8 cellular contexts compared by ENCODE assay signal in the genomic region with DNA sequence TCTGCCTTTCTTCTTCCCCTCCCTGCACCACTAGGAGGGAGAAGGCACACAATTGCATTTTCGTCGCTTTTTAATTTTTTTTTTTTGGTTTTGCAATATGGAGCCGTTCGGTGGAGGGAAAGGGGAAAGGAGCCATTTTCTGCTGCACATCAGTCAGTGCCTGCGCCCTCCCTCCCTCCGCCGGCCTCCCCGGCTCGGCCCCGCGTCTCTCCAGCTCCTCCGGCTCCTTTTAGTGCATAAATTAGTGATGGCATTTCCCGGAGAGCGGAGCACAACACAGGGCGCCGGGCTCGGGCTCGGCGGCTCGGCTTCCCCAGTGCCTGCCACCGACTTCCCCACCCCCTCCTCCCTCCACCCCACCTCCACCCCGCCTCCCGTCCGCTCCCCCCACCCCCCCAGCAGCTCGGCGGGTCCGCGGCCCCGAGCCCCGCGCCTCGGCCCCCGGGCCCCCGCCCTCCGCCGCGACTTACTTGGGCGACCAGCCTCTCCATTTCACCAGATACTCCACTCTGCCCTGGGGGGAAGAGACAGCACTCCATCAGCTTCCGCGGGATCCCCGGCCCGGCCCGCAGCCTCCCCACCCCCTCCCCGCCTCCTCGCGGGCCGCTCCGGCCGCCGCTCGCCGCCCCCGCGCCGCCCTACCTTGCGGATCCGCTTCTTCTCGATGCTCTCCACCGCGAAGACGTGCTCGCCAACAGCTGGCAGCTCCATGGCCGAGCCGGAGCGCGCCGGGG. TPM values are rescaled to one million over a fixed set of nuclear protein-coding genes. Genes with fewer than 3 reads are reported as not detected.
A peak's percentile ranks its signal among the peaks of the same experiment; 100 is the strongest.
DNase-seq lines count a peak whose midpoint lies in the region; ATAC-seq, FAIRE-seq and TF ChIP-seq lines count a peak whose summit lies in the region.

No MANE protein-coding gene starts in this region.

- no TSS peak for BruUV-seq in mammary epithelial cell (replicated peaks; lab: Mats Ljungman, UMichigan)

- peak in 1 of 2 donors; percentile 1 for TF ChIP-seq CTCF in mammary epithelial cell (conservative IDR thresholded peaks at IDR 0.05 in 1 of 2, IDR thresholded peaks at IDR 0.05 in 1 of 2; ENCODE audit: extremely low read depth in 1 of 2, insufficient read depth in 1 of 2, low read depth in 1 of 2, low read length in 2 of 2)

- peak overlapping the region; percentile 1 for H2AFZ ChIP-seq in mammary epithelial cell (ENCODE audit: low read depth, low read length)

- H3K9me3 ChIP-seq in mammary epithelial cell (replicated peaks; ENCODE audit: insufficient read depth, low read length) (no peaks in the 10 kb centered on the region), small intestine (ENCODE audit: control insufficient read depth, low read depth) (no peaks in the 10 kb centered on the region)

- H3K4me3 ChIP-seq in mammary epithelial cell (replicated peaks in 1 of 3; ENCODE audit: insufficient read depth in 1 of 3, low read depth in 2 of 3, low read length in 3 of 3) (peak overlapping the region; percentile 71 to 86 (median 85)), small intestine (ENCODE audit: low read depth in 1 of 2, low read length in 2 of 2) (peak overlapping the region; percentile 86 to 87)

- H3K9ac ChIP-seq in mammary epithelial cell (ENCODE audit: insufficient read depth, low read length) = peak overlapping the region; percentile 79

- no peaks in the 10 kb centered on the region for H4K20me1 ChIP-seq in mammary epithelial cell (ENCODE audit: insufficient read depth, low read length)

- WGBS in mammary epithelial cell (ENCODE audit: low coverage, missing lambda C conversion rate) = 4% methylated on average over 5 of the region's 67 CpGs
- WGBS in small intestine, 3 donors = 0 to 1% (median 0%) methylated on average over 41 to 65 of the region's 67 CpGs

- FAIRE-seq in small intestine (lab: Jason Lieb, UNC) = no peak
- FAIRE-seq in GM19239 (lab: Jason Lieb, UNC) = no peak

- peak overlapping the region; percentile 100 for H3K4me2 ChIP-seq in mammary epithelial cell (ENCODE audit: insufficient read depth, low read depth, low read length)

- dilution Hi-C loops in mammary epithelial cell (cut with HindIII; ENCODE audit: low sequenced_read_pairs) = loop anchor here (5.0 kb wide), 1 partner anchor 54 kb away; no protein-coding TSS in a partner anchor

- peak; percentile 5 for ATAC-seq in GM21619 (IDR thresholded peaks at IDR 0.05; ENCODE audit: unreplicated experiment)

- peak overlapping the region; percentile 68 for H3K27ac ChIP-seq in mammary epithelial cell (ENCODE audit: insufficient read depth, low read depth, low read length)
- peak overlapping the region; percentile 93 to 94 for H3K27ac ChIP-seq in small intestine (ENCODE audit: low read depth in 1 of 2, low read length in 1 of 2)

- H3K27me3 ChIP-seq in mammary epithelial cell (ENCODE audit: insufficient read depth, low read length) (peaks cover 35% of the 10 kb centered on the region), small intestine (ENCODE audit: control insufficient read depth in 2 of 2, insufficient read depth in 2 of 2, low read length in 2 of 2) (peaks cover 0 to 16% of the 10 kb centered on the region in 2 donors)

- intact Hi-C loops in mammary epithelial cell (cut with micrococcal nuclease) = loop anchor here (2.0 to 5.0 kb wide), 4 partner anchors 41 to 152 kb away; partner anchors contain the start of gene CBX8

- H3K4me1 ChIP-seq in mammary epithelial cell (ENCODE audit: insufficient read depth, low read length) (peaks cover 38% of the 10 kb centered on the region), small intestine (ENCODE audit: control insufficient read depth in 2 of 2, insufficient read depth in 1 of 2, low read depth in 1 of 2, low read length in 1 of 2) (peaks cover 5 to 9% of the 10 kb centered on the region in 2 donors)

- in situ Hi-C loops in mammary epithelial cell (cut with MboI; ENCODE audit: low sequenced_read_pairs in 2 of 2) = no loop called here

- CTCF ChIA-PET in mammary epithelial cell (lab: Charles Lee; ENCODE audit: low non-redundant PET) = interaction anchor here (0.6 to 0.7 kb wide), 4 partner anchors 27 to 242 kb away, joined by 6 to 14 read pairs (median 11); no protein-coding TSS in a partner anchor

- H3K36me3 ChIP-seq in mammary epithelial cell (ENCODE audit: insufficient read depth, low read length) (no peaks in the 10 kb centered on the region), small intestine (ENCODE audit: control insufficient read depth in 2 of 2, insufficient read depth in 2 of 2, low read length in 2 of 2) (peaks cover 5 to 7% of the 10 kb centered on the region in 2 donors)

- peak; percentile 58 for DNase-seq in Daoy (ENCODE audit: low read depth)
- peak; percentile 73 to 77 for DNase-seq in Kasumi-1 (lab: John Stamatoyannopoulos, UW)
- peak; percentile 36 for DNase-seq in T1000 (lab: John Stamatoyannopoulos, UW)
- peak; percentile 63 for DNase-seq in mammary epithelial cell
- DNase-seq in iris pigment epithelial cell (ENCODE audit: low read depth) = peak; percentile 69
- peak; percentile 42 for DNase-seq in small intestine
- DNase-seq in GM19239 (ENCODE audit: insufficient read length, low spot score) = no peak

- H3K79me2 ChIP-seq in mammary epithelial cell (ENCODE audit: insufficient read depth, low read length) = peaks cover 42% of the 10 kb centered on the region

RNA-seq across cellular contexts. Expression of gene CBX4, which starts 0.5 kb away (rescaled TPM):
- total RNA-seq in Daoy (2014; rRNA removed; shearing (Covaris generic)) = 16.7 and 16.8 TPM in 2 replicates
- total RNA-seq in mammary epithelial cell = 10 to 100 TPM; 28.5 to 34.7 TPM
- polyA plus RNA-seq in mammary epithelial cell (11.2 TPM), small intestine (10 to 100 TPM in 1 of 3 donors, 1 to 10 TPM in 2; 5.4 to 15.2 (median 6.3) TPM)
- 2.2 TPM for polyA minus RNA-seq in mammary epithelial cell

RNA-seq across cellular contexts. Expression of gene CBX8, which starts 41.8 kb away (rescaled TPM):
- 4.5 and 4.9 TPM in 2 replicates for total RNA-seq in Daoy (2014; rRNA removed; shearing (Covaris generic))
- total RNA-seq in mammary epithelial cell = 1 to 10 TPM; 4.5 to 5.4 TPM
- polyA plus RNA-seq in mammary epithelial cell = 0.34 TPM
- polyA minus RNA-seq in mammary epithelial cell = not detected
- 1 to 10 TPM; 2.7 to 6.1 (median 4.5) TPM for polyA plus RNA-seq in small intestine
